ENCODE assay signal across 9 cellular contexts in genomic region chr14:96205059-96205993, GRCh38. TPM values are rescaled to one million over a fixed set of nuclear protein-coding genes. Genes with fewer than 3 reads are reported as not detected.
DNase-seq lines count a peak whose midpoint lies in the region; ATAC-seq and TF ChIP-seq lines count a peak whose summit lies in the region.
"Had no signal": no experiment of that assay in that cellular context is flagged by ENCODE, and none has a peak within 500 bp of the region (broad histone marks: within the 10 kb centered on the region; RNA-seq: fewer than 3 reads in every experiment).

No MANE protein-coding gene starts in this region.

- TF ChIP-seq POLR2A in Peyer's patch (IDR thresholded peaks at IDR 0.05), result peak in 1 of 2 donors; percentile 9

- DNase-seq in Peyer's patch (peak in 2 of 3 donors; percentile 60 to 64), fibroblast of villous mesenchyme (ENCODE audit: low read depth) (no peak), progenitor cell of endocrine pancreas (ENCODE audit: low spot score, unreplicated experiment) (no peak), OCI-M1 (lab: John Stamatoyannopoulos, UW) (no peak), pons (ENCODE audit: low spot score) (no peak), NCI-H1930 (lab: John Stamatoyannopoulos, UW) (no peak)
- no peak for DNase-seq in naive thymus-derived CD4-positive, alpha-beta T cell
- DNase-seq: activated CD4-positive, alpha-beta T cell treated with anti-CD3 and anti-CD28 coated beads for 4 hours had no signal

- peaks cover 37% of the 10 kb centered on the region for H3K27me3 Mint-ChIP-seq in progenitor cell of endocrine pancreas
- peaks cover 25 to 41% (median 28%) of the 10 kb centered on the region in 5 donors for H3K27me3 Mint-ChIP-seq in naive thymus-derived CD4-positive, alpha-beta T cell

- no peaks in the 10 kb centered on the region for H3F3A ChIP-seq in DOHH2 (ENCODE audit: control insufficient read depth, insufficient read depth)

- intact Hi-C loops in naive thymus-derived CD4-positive, alpha-beta T cell (cut with micrococcal nuclease), result no loop called here

- H3K9me2 ChIP-seq in DOHH2 (replicated peaks; ENCODE audit: control insufficient read depth, low read length), result no peaks in the 10 kb centered on the region

- no peaks in the 10 kb centered on the region for H3K36me3 Mint-ChIP-seq in progenitor cell of endocrine pancreas (ENCODE audit: insufficient read depth)
- peaks cover 0 to 1% (median 0%) of the 10 kb centered on the region in 5 donors for H3K36me3 Mint-ChIP-seq in naive thymus-derived CD4-positive, alpha-beta T cell

- no peaks in the 10 kb centered on the region for H4K20me1 ChIP-seq in DOHH2 (ENCODE audit: control insufficient read depth, insufficient read depth, low read depth, low read length)

- TF ChIP-seq CTCF in DOHH2 (IDR thresholded peaks at IDR 0.05; ENCODE audit: low read depth, low read length, poor library complexity, severe bottlenecking) (no peak), Peyer's patch (IDR thresholded peaks at IDR 0.05) (peak in 1 of 6 experiments; percentile 20), fibroblast of villous mesenchyme (IDR thresholded peaks at IDR 0.05; ENCODE audit: insufficient read depth, low read depth, low read length) (no peak), progenitor cell of endocrine pancreas (IDR thresholded peaks at IDR 0.05; ENCODE audit: unreplicated experiment) (no peak)

- no peak overlapping the region for H3K4me3 ChIP-seq in DOHH2 (ENCODE audit: low read length)
- H3K4me3 ChIP-seq in Peyer's patch, result peak overlapping the region; percentile 24 to 62 (median 44)
- H3K4me3 ChIP-seq in fibroblast of villous mesenchyme (ENCODE audit: low read depth, low read length), result peak overlapping the region; percentile 68
- H3K4me3 ChIP-seq in naive thymus-derived CD4-positive, alpha-beta T cell (ENCODE audit: low read length), result no peak overlapping the region

- POLR2A ChIA-PET in naive thymus-derived CD4-positive, alpha-beta T cell (lab: Charles Lee), result no interaction called here

- no peaks in the 10 kb centered on the region for H3K9me3 Mint-ChIP-seq in progenitor cell of endocrine pancreas (ENCODE audit: low read depth)
- peaks cover 0 to 2% (median 0%) of the 10 kb centered on the region in 11 donors for H3K9me3 Mint-ChIP-seq in naive thymus-derived CD4-positive, alpha-beta T cell

- CTCF ChIA-PET in naive thymus-derived CD4-positive, alpha-beta T cell (lab: Charles Lee), result interaction anchor here (1.2 kb wide), 1 partner anchor 91 kb away, joined by 7 read pairs; no protein-coding TSS in a partner anchor

- no peak overlapping the region for H3K27ac ChIP-seq in DOHH2 (ENCODE audit: low read depth, low read length)
- peak overlapping the region; percentile 40 to 92 (median 80) for H3K27ac ChIP-seq in Peyer's patch
- H3K27ac ChIP-seq in naive thymus-derived CD4-positive, alpha-beta T cell (ENCODE audit: low read depth, low read length), result no peak overlapping the region

- H3K27me3 ChIP-seq in DOHH2 (ENCODE audit: control insufficient read depth, low read length) (no peaks in the 10 kb centered on the region), Peyer's patch (no peaks in the 10 kb centered on the region)
- H3K27me3 ChIP-seq in naive thymus-derived CD4-positive, alpha-beta T cell (ENCODE audit: control insufficient read depth in 2 of 2, insufficient read depth in 2 of 2, low read length in 2 of 2), result peaks cover 0 to 5% of the 10 kb centered on the region in 2 donors

- no peaks in the 10 kb centered on the region for H3K36me3 ChIP-seq in DOHH2 (ENCODE audit: control insufficient read depth, low read length)
- H3K36me3 ChIP-seq in Peyer's patch, result no peaks in the 10 kb centered on the region
- H3K36me3 ChIP-seq in naive thymus-derived CD4-positive, alpha-beta T cell (ENCODE audit: control insufficient read depth in 2 of 3, insufficient read depth in 3 of 3, low read length in 3 of 3), result no peaks in the 10 kb centered on the region

- H3K9me3 ChIP-seq in DOHH2 (ENCODE audit: control insufficient read depth, insufficient read depth, low read length) (no peaks in the 10 kb centered on the region), Peyer's patch (no peaks in the 10 kb centered on the region)
- no peaks in the 10 kb centered on the region for H3K9me3 ChIP-seq in naive thymus-derived CD4-positive, alpha-beta T cell (ENCODE audit: control insufficient read depth in 2 of 3, low read length in 3 of 3)

- H3K4me1 Mint-ChIP-seq in progenitor cell of endocrine pancreas (ENCODE audit: low read depth), result peaks cover 8% of the 10 kb centered on the region
- H3K4me1 Mint-ChIP-seq in naive thymus-derived CD4-positive, alpha-beta T cell, result peaks cover 0 to 12% (median 7%) of the 10 kb centered on the region in 7 donors

- H3K4me2 ChIP-seq in DOHH2 (ENCODE audit: low read length), result peak overlapping the region; percentile 41

- no peak overlapping the region for H3K27ac Mint-ChIP-seq in progenitor cell of endocrine pancreas
- no peak overlapping the region for H3K27ac Mint-ChIP-seq in naive thymus-derived CD4-positive, alpha-beta T cell

- H3K79me2 ChIP-seq in DOHH2 (ENCODE audit: control insufficient read depth, low read length), result no peaks in the 10 kb centered on the region

- H3K4me1 ChIP-seq in DOHH2 (ENCODE audit: control insufficient read depth, low read length) (peaks cover 12% of the 10 kb centered on the region), Peyer's patch (peaks cover 0 to 28% (median 0%) of the 10 kb centered on the region in 4 donors)
- no peaks in the 10 kb centered on the region for H3K4me1 ChIP-seq in naive thymus-derived CD4-positive, alpha-beta T cell (ENCODE audit: control insufficient read depth in 2 of 2, insufficient read depth in 2 of 2, low read length in 2 of 2)

- peak overlapping the region; percentile 58 for H3K4me3 Mint-ChIP-seq in progenitor cell of endocrine pancreas (ENCODE audit: low read depth)
- peak overlapping the region in 3 of 10 donors; percentile 48 to 60 (median 56) for H3K4me3 Mint-ChIP-seq in naive thymus-derived CD4-positive, alpha-beta T cell

- ATAC-seq in naive thymus-derived CD4-positive, alpha-beta T cell, result no peak

RNA-seq across cellular contexts. Expression of gene BDKRB2, which starts 0.7 kb away (rescaled TPM):
- total RNA-seq in Peyer's patch (10 to 100 TPM; 12.4 to 18.9 (median 16.9) TPM), fibroblast of villous mesenchyme (51.5 and 105 TPM in 2 replicates), progenitor cell of endocrine pancreas (0.36 and 0.42 TPM in 2 replicates)
- not detected for total RNA-seq in naive thymus-derived CD4-positive, alpha-beta T cell
- under 1 TPM in 1 of 2 donors, not detected in 1; 0.08 TPM for polyA plus RNA-seq in naive thymus-derived CD4-positive, alpha-beta T cell

RNA-seq across cellular contexts. Expression of gene BDKRB1, which starts 50.7 kb away (rescaled TPM):
- total RNA-seq in Peyer's patch (1 to 10 TPM; 2.2 to 3.4 (median 2.8) TPM), fibroblast of villous mesenchyme (5.8 and 15.1 TPM in 2 replicates), progenitor cell of endocrine pancreas (not detected in 2 replicates)
- not detected for total RNA-seq in naive thymus-derived CD4-positive, alpha-beta T cell
- not detected for polyA plus RNA-seq in naive thymus-derived CD4-positive, alpha-beta T cell

Comparison
In these comparisons a context has a peak if more than half of its experiments do, and no peak if none do; other contexts are left out.
1. H3K27ac ChIP-seq: peak in Peyer's patch (4 of 4); none in DOHH2 (single experiment) and naive thymus-derived CD4-positive, alpha-beta T cell (single experiment).
2. H3K4me3 ChIP-seq: peak in Peyer's patch (4 of 4) and fibroblast of villous mesenchyme (single experiment); none in DOHH2 (single experiment) and naive thymus-derived CD4-positive, alpha-beta T cell (single experiment).
3. DNase-seq: peak in Peyer's patch (2 of 3); none in fibroblast of villous mesenchyme (single experiment), progenitor cell of endocrine pancreas (single experiment), naive thymus-derived CD4-positive, alpha-beta T cell (0 of 9), OCI-M1 (single experiment), pons (single experiment) and NCI-H1930 (0 of 2).